Comparison of ENCODE assay signal across 9 cellular contexts in genomic region chr3:36764704-36765038, GRCh38. TPM values are rescaled to one million over a fixed set of nuclear protein-coding genes. Genes with fewer than 3 reads are reported as not detected.
DNase-seq lines count a peak whose midpoint lies in the region; ATAC-seq, FAIRE-seq and TF ChIP-seq lines count a peak whose summit lies in the region.
"Had no signal": no experiment of that assay in that cellular context is flagged by ENCODE, and none has a peak within 500 bp of the region (broad histone marks: within the 10 kb centered on the region; RNA-seq: fewer than 3 reads in every experiment).

No MANE protein-coding gene starts in this region.

- peak overlapping the region; percentile 21 for H2AFZ ChIP-seq in neural cell (ENCODE audit: low read depth, low read length)

- no peaks in the 10 kb centered on the region for H3K79me2 ChIP-seq in neural cell (replicated peaks; ENCODE audit: insufficient read depth, low read length)

- TF ChIP-seq RAD21 in A549 (conservative IDR thresholded peaks at IDR 0.05 in 1 of 2, IDR thresholded peaks at IDR 0.05 in 1 of 2) (no peak), neural cell (conservative IDR thresholded peaks at IDR 0.05) (no peak)

- H3K27me3 ChIP-seq in ectodermal cell (ENCODE audit: control insufficient read depth, insufficient read depth, low read length, poor library complexity, severe bottlenecking) (peaks cover 41% of the 10 kb centered on the region), neural cell (ENCODE audit: insufficient read depth, low read depth, low read length) (peaks cover 20% of the 10 kb centered on the region)

- TF ChIP-seq CTCF in A549 (IDR thresholded peaks at IDR 0.05), result no peak
- TF ChIP-seq CTCF in HEK293 (tag by site-specific recombination; IDR thresholded peaks at IDR 0.05), result no peak
- no peak for TF ChIP-seq CTCF in neural cell (IDR thresholded peaks at IDR 0.05; ENCODE audit: poor library complexity, severe bottlenecking)

- no peak for FAIRE-seq in A549 (lab: Jason Lieb, UNC)

- POLR2A ChIA-PET in A549 (lab: Yijun Ruan, JAX) (no interaction called here), HEK293 (lab: Yijun Ruan, JAX) (no interaction called here)

- H4K20me1 ChIP-seq in neural cell (ENCODE audit: insufficient read depth), result no peaks in the 10 kb centered on the region

- WGBS in A549 (ENCODE audit: missing lambda C conversion rate), result 32% methylated on average over 10 of the region's 10 CpGs
- 56 to 58% methylated on average over 10 of the region's 10 CpGs for WGBS in ectodermal cell, 2 experiments

- peak overlapping the region; percentile 55 for H3K9ac ChIP-seq in neural cell (ENCODE audit: low read length)

- DNase-seq in A549 (ENCODE audit: low read depth in 1 of 2, low spot score in 1 of 2) (no peak), SIG-M5 treated with dmso at 0.1 percent for 504 hours (lab: John Stamatoyannopoulos, UW; ENCODE audit: unreplicated experiment) (no peak), cortex of kidney (lab: John Stamatoyannopoulos, UW) (no peak)

- no peaks in the 10 kb centered on the region for H3F3A ChIP-seq in neural cell (ENCODE audit: insufficient read depth, low read length, poor library complexity, severe bottlenecking)

- no peaks in the 10 kb centered on the region for H3K4me1 ChIP-seq in A549
- H3K4me1 ChIP-seq in HEK293 (ENCODE audit: control insufficient read depth, insufficient read depth, low read length), result no peaks in the 10 kb centered on the region
- H3K4me1 ChIP-seq in ectodermal cell (ENCODE audit: control insufficient read depth, insufficient read depth, low read length), result no peaks in the 10 kb centered on the region

- peak overlapping the region; percentile 46 for H3K4me3 ChIP-seq in A549
- no peak overlapping the region; the same call in 1 of the 2 replicates for H3K4me3 ChIP-seq in HEK293 (ENCODE audit: low read depth, low read length)
- peak overlapping the region; percentile 27 for H3K4me3 ChIP-seq in ectodermal cell (ENCODE audit: insufficient read depth, low read depth, low read length)
- H3K4me3 ChIP-seq in neural cell (ENCODE audit: low read length), result peak overlapping the region; percentile 65

- CTCF ChIA-PET in A549 (lab: Yijun Ruan, JAX) (no interaction called here), HEK293 (lab: Yijun Ruan, JAX) (no interaction called here)

- H3K36me3 ChIP-seq in HEK293 (ENCODE audit: control insufficient read depth in 2 of 2, insufficient read depth in 1 of 2, low read length in 2 of 2) (no peaks in the 10 kb centered on the region), ectodermal cell (ENCODE audit: control insufficient read depth, insufficient read depth, low read length) (no peaks in the 10 kb centered on the region), neural cell (ENCODE audit: insufficient read depth, low read length) (no peaks in the 10 kb centered on the region)

- ATAC-seq in A549 (no peak; a peak in 3 of 6 replicates), HG02642 (IDR thresholded peaks at IDR 0.05; ENCODE audit: poor library complexity, unreplicated experiment) (no peak), GM21825 (IDR thresholded peaks at IDR 0.05; ENCODE audit: unreplicated experiment) (no peak)

- H3K9me2 ChIP-seq in neural cell (ENCODE audit: insufficient read depth, low read length), result no peaks in the 10 kb centered on the region

- TF ChIP-seq EP300 in A549 (IDR thresholded peaks at IDR 0.05) (no peak), neural cell (conservative IDR thresholded peaks at IDR 0.05; ENCODE audit: poor library complexity, severe bottlenecking) (no peak)

- H3K4me2 ChIP-seq in A549, result peak overlapping the region; percentile 92
- no peak overlapping the region for H3K4me2 ChIP-seq in neural cell (ENCODE audit: low read length)

- TF ChIP-seq POLR2A in A549 (IDR thresholded peaks at IDR 0.05; ENCODE audit: low read length), result no peak

- H3K27ac ChIP-seq in A549, result no peak overlapping the region
- no peak overlapping the region for H3K27ac ChIP-seq in HEK293 (ENCODE audit: extremely low read depth, low read depth, low read length)
- no peak overlapping the region for H3K27ac ChIP-seq in ectodermal cell (ENCODE audit: insufficient read depth, low read depth, low read length, poor library complexity, severe bottlenecking)
- no peak overlapping the region for H3K27ac ChIP-seq in neural cell (ENCODE audit: low read length)

- H3K9me3 ChIP-seq in A549 (peaks cover 7% of the 10 kb centered on the region; the same call in 2 of the 3 replicates), HEK293 (ENCODE audit: control insufficient read depth, insufficient read depth, low read depth, low read length) (no peaks in the 10 kb centered on the region), ectodermal cell (ENCODE audit: control insufficient read depth, low read length) (no peaks in the 10 kb centered on the region), neural cell (ENCODE audit: low read length) (no peaks in the 10 kb centered on the region)

TF ChIP-seq in A549, 52 proteins besides CTCF, POLR2A, EP300 and RAD21 (continues in another document):
- TF ChIP-seq ZC3H11A (IDR thresholded peaks at IDR 0.05), result no peak
- no peak for TF ChIP-seq MAFK (IDR thresholded peaks at IDR 0.05; ENCODE audit: partially characterized antibody)
- TF ChIP-seq HOXB5 (CRISPR knock-in tag; IDR thresholded peaks at IDR 0.05), result no peak
- TF ChIP-seq, protein P1, sequence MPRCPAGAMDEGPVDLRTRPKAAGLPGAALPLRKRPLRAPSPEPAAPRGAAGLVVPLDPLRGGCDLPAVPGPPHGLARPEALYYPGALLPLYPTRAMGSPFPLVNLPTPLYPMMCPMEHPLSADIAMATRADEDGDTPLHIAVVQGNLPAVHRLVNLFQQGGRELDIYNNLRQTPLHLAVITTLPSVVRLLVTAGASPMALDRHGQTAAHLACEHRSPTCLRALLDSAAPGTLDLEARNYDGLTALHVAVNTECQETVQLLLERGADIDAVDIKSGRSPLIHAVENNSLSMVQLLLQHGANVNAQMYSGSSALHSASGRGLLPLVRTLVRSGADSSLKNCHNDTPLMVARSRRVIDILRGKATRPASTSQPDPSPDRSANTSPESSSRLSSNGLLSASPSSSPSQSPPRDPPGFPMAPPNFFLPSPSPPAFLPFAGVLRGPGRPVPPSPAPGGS (IDR thresholded peaks at IDR 0.05), result no peak
- TF ChIP-seq EHMT2 (IDR thresholded peaks at IDR 0.05; ENCODE audit: low read depth), result no peak
- TF ChIP-seq HEYL (CRISPR knock-in tag; IDR thresholded peaks at IDR 0.05), result no peak
- no peak for TF ChIP-seq BHLHE40 (IDR thresholded peaks at IDR 0.05; ENCODE audit: low read depth, low read length)

TF ChIP-seq in HEK293, 187 proteins besides CTCF, POLR2A, EP300 and RAD21 (continues in another document):
- TF ChIP-seq, protein P2, sequence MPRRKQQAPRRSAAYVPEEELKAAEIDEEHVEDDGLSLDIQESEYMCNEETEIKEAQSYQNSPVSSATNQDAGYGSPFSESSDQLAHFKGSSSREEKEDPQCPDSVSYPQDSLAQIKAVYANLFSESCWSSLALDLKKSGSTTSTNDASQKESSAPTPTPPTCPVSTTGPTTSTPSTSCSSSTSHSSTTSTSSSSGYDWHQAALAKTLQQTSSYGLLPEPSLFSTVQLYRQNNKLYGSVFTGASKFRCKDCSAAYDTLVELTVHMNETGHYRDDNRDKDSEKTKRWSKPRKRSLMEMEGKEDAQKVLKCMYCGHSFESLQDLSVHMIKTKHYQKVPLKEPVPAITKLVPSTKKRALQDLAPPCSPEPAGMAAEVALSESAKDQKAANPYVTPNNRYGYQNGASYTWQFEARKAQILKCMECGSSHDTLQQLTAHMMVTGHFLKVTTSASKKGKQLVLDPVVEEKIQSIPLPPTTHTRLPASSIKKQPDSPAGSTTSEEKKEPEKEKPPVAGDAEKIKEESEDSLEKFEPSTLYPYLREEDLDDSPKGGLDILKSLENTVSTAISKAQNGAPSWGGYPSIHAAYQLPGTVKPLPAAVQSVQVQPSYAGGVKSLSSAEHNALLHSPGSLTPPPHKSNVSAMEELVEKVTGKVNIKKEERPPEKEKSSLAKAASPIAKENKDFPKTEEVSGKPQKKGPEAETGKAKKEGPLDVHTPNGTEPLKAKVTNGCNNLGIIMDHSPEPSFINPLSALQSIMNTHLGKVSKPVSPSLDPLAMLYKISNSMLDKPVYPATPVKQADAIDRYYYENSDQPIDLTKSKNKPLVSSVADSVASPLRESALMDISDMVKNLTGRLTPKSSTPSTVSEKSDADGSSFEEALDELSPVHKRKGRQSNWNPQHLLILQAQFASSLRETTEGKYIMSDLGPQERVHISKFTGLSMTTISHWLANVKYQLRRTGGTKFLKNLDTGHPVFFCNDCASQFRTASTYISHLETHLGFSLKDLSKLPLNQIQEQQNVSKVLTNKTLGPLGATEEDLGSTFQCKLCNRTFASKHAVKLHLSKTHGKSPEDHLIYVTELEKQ (tag by site-specific recombination; IDR thresholded peaks at IDR 0.05; ENCODE audit: borderline replicate concordance), result no peak

TF ChIP-seq in neural cell, 6 proteins besides CTCF, POLR2A, EP300 and RAD21 (continues in another document):
- no peak for TF ChIP-seq POLR2AphosphoS5 (IDR thresholded peaks at IDR 0.05)

RNA-seq across cellular contexts. Expression of gene DCLK3, which starts 0.3 kb away (rescaled TPM):
- not detected in 2 replicates for polyA plus RNA-seq in A549 (2011; rRNA removed)
- polyA plus RNA-seq in A549 (2012; cell fraction: cytosol; rRNA removed), result under 0.01 TPM in 1 of 2 replicates, not detected in the other
- polyA plus RNA-seq in A549 (2012; cell fraction: nucleus; rRNA removed), result not detected in 2 replicates
- polyA plus RNA-seq in A549 (2017; fragmentation: RNase III; extraction: RNeasy Plus Mini Kit Qiagen cat#74134 plus additional on column Dnase treatment), result not detected in 3 replicates
- not detected in 2 replicates for polyA minus RNA-seq in A549 (2011; rRNA and poly(A)+ RNA removed)
- polyA plus RNA-seq in ectodermal cell (2013, experiment 1 of 4), result 0.28 TPM
- polyA plus RNA-seq in ectodermal cell (2013, experiment 2 of 4), result 0.18 TPM
- 0.21 TPM for polyA plus RNA-seq in ectodermal cell (2013, experiment 3 of 4)
- polyA plus RNA-seq in ectodermal cell (2013, experiment 4 of 4), result 0.28 TPM
- polyA plus RNA-seq in neural cell, result 0.84 and 1.5 TPM in 2 replicates
- polyA minus RNA-seq in neural cell, result 3.4 TPM in 2 replicates
- polyA plus RNA-seq: CD4-positive, CD25-positive, alpha-beta regulatory T cell had no signal
